1 cellular context compared by ENCODE assay signal in the genomic region with DNA sequence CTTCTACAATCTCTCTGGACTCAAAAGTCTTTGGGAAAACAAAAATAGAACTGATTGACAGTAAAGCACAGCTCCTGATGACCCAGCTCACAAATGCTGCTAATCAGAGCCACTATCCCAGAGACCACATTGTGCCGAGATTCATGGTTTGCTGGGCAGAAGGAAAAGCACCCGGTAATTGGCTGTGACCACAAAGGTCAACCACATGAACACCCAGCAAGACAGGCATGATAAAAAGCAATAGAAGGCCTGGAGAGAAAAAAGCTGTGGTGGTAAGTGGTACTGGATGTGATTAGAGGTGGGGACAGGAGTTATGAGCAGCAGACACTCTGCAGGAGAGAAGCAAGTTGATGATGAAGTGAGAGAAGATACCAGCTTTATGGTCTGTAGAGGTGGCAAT.
TF ChIP-seq lines count a peak whose summit lies in the region.

No MANE protein-coding gene starts in this region.

TF ChIP-seq in K562, 482 proteins besides CTCF, POLR2A, EP300 and RAD21 (continued from another document and continues in another):
- TF ChIP-seq, protein P1, sequence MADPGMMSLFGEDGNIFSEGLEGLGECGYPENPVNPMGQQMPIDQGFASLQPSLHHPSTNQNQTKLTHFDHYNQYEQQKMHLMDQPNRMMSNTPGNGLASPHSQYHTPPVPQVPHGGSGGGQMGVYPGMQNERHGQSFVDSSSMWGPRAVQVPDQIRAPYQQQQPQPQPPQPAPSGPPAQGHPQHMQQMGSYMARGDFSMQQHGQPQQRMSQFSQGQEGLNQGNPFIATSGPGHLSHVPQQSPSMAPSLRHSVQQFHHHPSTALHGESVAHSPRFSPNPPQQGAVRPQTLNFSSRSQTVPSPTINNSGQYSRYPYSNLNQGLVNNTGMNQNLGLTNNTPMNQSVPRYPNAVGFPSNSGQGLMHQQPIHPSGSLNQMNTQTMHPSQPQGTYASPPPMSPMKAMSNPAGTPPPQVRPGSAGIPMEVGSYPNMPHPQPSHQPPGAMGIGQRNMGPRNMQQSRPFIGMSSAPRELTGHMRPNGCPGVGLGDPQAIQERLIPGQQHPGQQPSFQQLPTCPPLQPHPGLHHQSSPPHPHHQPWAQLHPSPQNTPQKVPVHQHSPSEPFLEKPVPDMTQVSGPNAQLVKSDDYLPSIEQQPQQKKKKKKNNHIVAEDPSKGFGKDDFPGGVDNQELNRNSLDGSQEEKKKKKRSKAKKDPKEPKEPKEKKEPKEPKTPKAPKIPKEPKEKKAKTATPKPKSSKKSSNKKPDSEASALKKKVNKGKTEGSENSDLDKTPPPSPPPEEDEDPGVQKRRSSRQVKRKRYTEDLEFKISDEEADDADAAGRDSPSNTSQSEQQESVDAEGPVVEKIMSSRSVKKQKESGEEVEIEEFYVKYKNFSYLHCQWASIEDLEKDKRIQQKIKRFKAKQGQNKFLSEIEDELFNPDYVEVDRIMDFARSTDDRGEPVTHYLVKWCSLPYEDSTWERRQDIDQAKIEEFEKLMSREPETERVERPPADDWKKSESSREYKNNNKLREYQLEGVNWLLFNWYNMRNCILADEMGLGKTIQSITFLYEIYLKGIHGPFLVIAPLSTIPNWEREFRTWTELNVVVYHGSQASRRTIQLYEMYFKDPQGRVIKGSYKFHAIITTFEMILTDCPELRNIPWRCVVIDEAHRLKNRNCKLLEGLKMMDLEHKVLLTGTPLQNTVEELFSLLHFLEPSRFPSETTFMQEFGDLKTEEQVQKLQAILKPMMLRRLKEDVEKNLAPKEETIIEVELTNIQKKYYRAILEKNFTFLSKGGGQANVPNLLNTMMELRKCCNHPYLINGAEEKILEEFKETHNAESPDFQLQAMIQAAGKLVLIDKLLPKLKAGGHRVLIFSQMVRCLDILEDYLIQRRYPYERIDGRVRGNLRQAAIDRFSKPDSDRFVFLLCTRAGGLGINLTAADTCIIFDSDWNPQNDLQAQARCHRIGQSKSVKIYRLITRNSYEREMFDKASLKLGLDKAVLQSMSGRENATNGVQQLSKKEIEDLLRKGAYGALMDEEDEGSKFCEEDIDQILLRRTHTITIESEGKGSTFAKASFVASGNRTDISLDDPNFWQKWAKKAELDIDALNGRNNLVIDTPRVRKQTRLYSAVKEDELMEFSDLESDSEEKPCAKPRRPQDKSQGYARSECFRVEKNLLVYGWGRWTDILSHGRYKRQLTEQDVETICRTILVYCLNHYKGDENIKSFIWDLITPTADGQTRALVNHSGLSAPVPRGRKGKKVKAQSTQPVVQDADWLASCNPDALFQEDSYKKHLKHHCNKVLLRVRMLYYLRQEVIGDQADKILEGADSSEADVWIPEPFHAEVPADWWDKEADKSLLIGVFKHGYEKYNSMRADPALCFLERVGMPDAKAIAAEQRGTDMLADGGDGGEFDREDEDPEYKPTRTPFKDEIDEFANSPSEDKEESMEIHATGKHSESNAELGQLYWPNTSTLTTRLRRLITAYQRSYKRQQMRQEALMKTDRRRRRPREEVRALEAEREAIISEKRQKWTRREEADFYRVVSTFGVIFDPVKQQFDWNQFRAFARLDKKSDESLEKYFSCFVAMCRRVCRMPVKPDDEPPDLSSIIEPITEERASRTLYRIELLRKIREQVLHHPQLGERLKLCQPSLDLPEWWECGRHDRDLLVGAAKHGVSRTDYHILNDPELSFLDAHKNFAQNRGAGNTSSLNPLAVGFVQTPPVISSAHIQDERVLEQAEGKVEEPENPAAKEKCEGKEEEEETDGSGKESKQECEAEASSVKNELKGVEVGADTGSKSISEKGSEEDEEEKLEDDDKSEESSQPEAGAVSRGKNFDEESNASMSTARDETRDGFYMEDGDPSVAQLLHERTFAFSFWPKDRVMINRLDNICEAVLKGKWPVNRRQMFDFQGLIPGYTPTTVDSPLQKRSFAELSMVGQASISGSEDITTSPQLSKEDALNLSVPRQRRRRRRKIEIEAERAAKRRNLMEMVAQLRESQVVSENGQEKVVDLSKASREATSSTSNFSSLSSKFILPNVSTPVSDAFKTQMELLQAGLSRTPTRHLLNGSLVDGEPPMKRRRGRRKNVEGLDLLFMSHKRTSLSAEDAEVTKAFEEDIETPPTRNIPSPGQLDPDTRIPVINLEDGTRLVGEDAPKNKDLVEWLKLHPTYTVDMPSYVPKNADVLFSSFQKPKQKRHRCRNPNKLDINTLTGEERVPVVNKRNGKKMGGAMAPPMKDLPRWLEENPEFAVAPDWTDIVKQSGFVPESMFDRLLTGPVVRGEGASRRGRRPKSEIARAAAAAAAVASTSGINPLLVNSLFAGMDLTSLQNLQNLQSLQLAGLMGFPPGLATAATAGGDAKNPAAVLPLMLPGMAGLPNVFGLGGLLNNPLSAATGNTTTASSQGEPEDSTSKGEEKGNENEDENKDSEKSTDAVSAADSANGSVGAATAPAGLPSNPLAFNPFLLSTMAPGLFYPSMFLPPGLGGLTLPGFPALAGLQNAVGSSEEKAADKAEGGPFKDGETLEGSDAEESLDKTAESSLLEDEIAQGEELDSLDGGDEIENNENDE (IDR thresholded peaks at IDR 0.05; ENCODE audit: low read depth, low read length): no peak
- TF ChIP-seq ARNT (IDR thresholded peaks at IDR 0.05): no peak
- no peak for TF ChIP-seq SUPT5H (IDR thresholded peaks at IDR 0.05)
- TF ChIP-seq ZNF57 (CRISPR knock-in tag; IDR thresholded peaks at IDR 0.05): no peak
- TF ChIP-seq ZNF3 (CRISPR knock-in tag; IDR thresholded peaks at IDR 0.05): no peak
- no peak for TF ChIP-seq STAT6 (CRISPR knock-in tag; IDR thresholded peaks at IDR 0.05)
- TF ChIP-seq, protein P2, sequence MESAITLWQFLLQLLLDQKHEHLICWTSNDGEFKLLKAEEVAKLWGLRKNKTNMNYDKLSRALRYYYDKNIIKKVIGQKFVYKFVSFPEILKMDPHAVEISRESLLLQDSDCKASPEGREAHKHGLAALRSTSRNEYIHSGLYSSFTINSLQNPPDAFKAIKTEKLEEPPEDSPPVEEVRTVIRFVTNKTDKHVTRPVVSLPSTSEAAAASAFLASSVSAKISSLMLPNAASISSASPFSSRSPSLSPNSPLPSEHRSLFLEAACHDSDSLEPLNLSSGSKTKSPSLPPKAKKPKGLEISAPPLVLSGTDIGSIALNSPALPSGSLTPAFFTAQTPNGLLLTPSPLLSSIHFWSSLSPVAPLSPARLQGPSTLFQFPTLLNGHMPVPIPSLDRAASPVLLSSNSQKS (CRISPR knock-in tag; IDR thresholded peaks at IDR 0.05): no peak
- TF ChIP-seq, protein P3, sequence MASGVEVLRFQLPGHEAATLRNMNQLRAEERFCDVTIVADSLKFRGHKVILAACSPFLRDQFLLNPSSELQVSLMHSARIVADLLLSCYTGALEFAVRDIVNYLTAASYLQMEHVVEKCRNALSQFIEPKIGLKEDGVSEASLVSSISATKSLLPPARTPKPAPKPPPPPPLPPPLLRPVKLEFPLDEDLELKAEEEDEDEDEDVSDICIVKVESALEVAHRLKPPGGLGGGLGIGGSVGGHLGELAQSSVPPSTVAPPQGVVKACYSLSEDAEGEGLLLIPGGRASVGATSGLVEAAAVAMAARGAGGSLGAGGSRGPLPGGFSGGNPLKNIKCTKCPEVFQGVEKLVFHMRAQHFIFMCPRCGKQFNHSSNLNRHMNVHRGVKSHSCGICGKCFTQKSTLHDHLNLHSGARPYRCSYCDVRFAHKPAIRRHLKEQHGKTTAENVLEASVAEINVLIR (CRISPR knock-in tag; IDR thresholded peaks at IDR 0.05): no peak
- TF ChIP-seq, protein P4, sequence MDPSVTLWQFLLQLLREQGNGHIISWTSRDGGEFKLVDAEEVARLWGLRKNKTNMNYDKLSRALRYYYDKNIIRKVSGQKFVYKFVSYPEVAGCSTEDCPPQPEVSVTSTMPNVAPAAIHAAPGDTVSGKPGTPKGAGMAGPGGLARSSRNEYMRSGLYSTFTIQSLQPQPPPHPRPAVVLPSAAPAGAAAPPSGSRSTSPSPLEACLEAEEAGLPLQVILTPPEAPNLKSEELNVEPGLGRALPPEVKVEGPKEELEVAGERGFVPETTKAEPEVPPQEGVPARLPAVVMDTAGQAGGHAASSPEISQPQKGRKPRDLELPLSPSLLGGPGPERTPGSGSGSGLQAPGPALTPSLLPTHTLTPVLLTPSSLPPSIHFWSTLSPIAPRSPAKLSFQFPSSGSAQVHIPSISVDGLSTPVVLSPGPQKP (CRISPR knock-in tag; IDR thresholded peaks at IDR 0.05): no peak
- no peak for TF ChIP-seq RBFOX2 (IDR thresholded peaks at IDR 0.05; ENCODE audit: low read depth, low read length)
- no peak for TF ChIP-seq KLF13 (tag; IDR thresholded peaks at IDR 0.05; ENCODE audit: borderline replicate concordance, low read depth)
- TF ChIP-seq TARDBP (IDR thresholded peaks at IDR 0.05): no peak
- no peak for TF ChIP-seq MCM2 (IDR thresholded peaks at IDR 0.05; ENCODE audit: low read depth)
- TF ChIP-seq RNF219 (CRISPR knock-in tag; IDR thresholded peaks at IDR 0.05): no peak
- TF ChIP-seq RBM15 (IDR thresholded peaks at IDR 0.05; ENCODE audit: insufficient read depth, low read length): no peak
- TF ChIP-seq ZNF140 (CRISPR knock-in tag; IDR thresholded peaks at IDR 0.05): no peak
- TF ChIP-seq ESRRA (IDR thresholded peaks at IDR 0.05; ENCODE audit: borderline replicate concordance, low read depth): peak; percentile 63; the same call in 1 of the 2 replicates
- TF ChIP-seq, protein P5, sequence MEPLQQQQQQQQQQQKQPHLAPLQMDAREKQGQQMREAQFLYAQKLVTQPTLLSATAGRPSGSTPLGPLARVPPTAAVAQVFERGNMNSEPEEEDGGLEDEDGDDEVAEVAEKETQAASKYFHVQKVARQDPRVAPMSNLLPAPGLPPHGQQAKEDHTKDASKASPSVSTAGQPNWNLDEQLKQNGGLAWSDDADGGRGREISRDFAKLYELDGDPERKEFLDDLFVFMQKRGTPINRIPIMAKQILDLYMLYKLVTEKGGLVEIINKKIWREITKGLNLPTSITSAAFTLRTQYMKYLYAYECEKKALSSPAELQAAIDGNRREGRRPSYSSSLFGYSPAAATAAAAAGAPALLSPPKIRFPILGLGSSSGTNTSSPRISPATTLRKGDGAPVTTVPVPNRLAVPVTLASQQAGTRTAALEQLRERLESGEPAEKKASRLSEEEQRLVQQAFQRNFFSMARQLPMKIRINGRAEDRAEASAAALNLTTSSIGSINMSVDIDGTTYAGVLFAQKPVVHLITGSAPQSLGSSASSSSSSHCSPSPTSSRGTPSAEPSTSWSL (CRISPR knock-in tag; IDR thresholded peaks at IDR 0.05; ENCODE audit: borderline replicate concordance): no peak
- no peak for TF ChIP-seq BRD4 (IDR thresholded peaks at IDR 0.05)
- no peak for TF ChIP-seq FOXA1 (IDR thresholded peaks at IDR 0.05; ENCODE audit: borderline replicate concordance)
- TF ChIP-seq, protein P6, sequence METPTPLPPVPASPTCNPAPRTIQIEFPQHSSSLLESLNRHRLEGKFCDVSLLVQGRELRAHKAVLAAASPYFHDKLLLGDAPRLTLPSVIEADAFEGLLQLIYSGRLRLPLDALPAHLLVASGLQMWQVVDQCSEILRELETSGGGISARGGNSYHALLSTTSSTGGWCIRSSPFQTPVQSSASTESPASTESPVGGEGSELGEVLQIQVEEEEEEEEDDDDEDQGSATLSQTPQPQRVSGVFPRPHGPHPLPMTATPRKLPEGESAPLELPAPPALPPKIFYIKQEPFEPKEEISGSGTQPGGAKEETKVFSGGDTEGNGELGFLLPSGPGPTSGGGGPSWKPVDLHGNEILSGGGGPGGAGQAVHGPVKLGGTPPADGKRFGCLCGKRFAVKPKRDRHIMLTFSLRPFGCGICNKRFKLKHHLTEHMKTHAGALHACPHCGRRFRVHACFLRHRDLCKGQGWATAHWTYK (CRISPR knock-in tag; IDR thresholded peaks at IDR 0.05): no peak
- TF ChIP-seq ZNF584 (CRISPR knock-in tag; IDR thresholded peaks at IDR 0.05; ENCODE audit: low read depth): no peak
- TF ChIP-seq WHSC1 (IDR thresholded peaks at IDR 0.05; ENCODE audit: low read length): no peak
- no peak for TF ChIP-seq ZBTB11 (CRISPR knock-in tag; IDR thresholded peaks at IDR 0.05)
